In genomic region chr5:123369371-123369968, GRCh38 we compare ENCODE assay signal across 15 cellular contexts. TPM values are rescaled to one million over a fixed set of nuclear protein-coding genes. Genes with fewer than 3 reads are reported as not detected.
DNase-seq lines count a peak whose midpoint lies in the region; ATAC-seq and TF ChIP-seq lines count a peak whose summit lies in the region.
"Had no signal": no experiment of that assay in that cellular context is flagged by ENCODE, and none has a peak within 500 bp of the region (broad histone marks: within the 10 kb centered on the region; RNA-seq: fewer than 3 reads in every experiment).

No MANE protein-coding gene starts in this region.

- intact Hi-C loops in activated CD8-positive, alpha-beta T cell treated with anti-CD3 and anti-CD28 coated beads for 36 hours (cut with micrococcal nuclease): no loop called here
- intact Hi-C loops in naive thymus-derived CD4-positive, alpha-beta T cell (cut with micrococcal nuclease): loop anchor here (10.0 kb wide), 2 partner anchors 465 to 1175 kb away; no protein-coding TSS in a partner anchor

- no peak for DNase-seq in activated CD8-positive, alpha-beta T cell treated with anti-CD3 and anti-CD28 coated beads for 36 hours
- DNase-seq in activated CD8-positive, alpha-beta T cell treated with anti-CD3 and anti-CD28 coated beads, Interleukin-2, amount 10 ng/mL, durations not matched to agents 7 days and 5 days: no peak
- DNase-seq in T-helper 17 cell (no peak), hepatocyte (ENCODE audit: low spot score) (peak; percentile 6), kidney tubule cell (ENCODE audit: low spot score) (no peak), SK-N-SH (no peak)
- no peak for DNase-seq in naive thymus-derived CD4-positive, alpha-beta T cell
- DNase-seq: 8988T; AML-193; CD4-positive, CD25-positive, alpha-beta regulatory T cell; DMS79; H7 had no signal

- H3K4me3 ChIP-seq in hepatocyte: no peak overlapping the region
- H3K4me3 ChIP-seq in naive thymus-derived CD4-positive, alpha-beta T cell (ENCODE audit: low read length): no peak overlapping the region
- H3K4me3 ChIP-seq in SK-N-SH (ENCODE audit: low read depth in 2 of 2, low read length in 1 of 2): no peak overlapping the region
- H3K4me3 ChIP-seq: BLaER1 treated with 17β-estradiol and CSF1 and Interleukin-3, amounts not matched to agents 10 nM and 100 nM; GM23338 had no signal

- H3K9me3 Mint-ChIP-seq in activated CD8-positive, alpha-beta T cell treated with anti-CD3 and anti-CD28 coated beads for 36 hours: no peaks in the 10 kb centered on the region
- no peaks in the 10 kb centered on the region for H3K9me3 Mint-ChIP-seq in activated CD8-positive, alpha-beta T cell treated with anti-CD3 and anti-CD28 coated beads, Interleukin-2, amount 10 ng/mL, durations not matched to agents 7 days and 5 days (ENCODE audit: insufficient read depth)
- no peaks in the 10 kb centered on the region for H3K9me3 Mint-ChIP-seq in naive thymus-derived CD4-positive, alpha-beta T cell
- H3K9me3 Mint-ChIP-seq: CD4-positive, CD25-positive, alpha-beta regulatory T cell; GM23338 had no signal

- H3K27ac ChIP-seq in hepatocyte (peak overlapping the region; percentile 11), SK-N-SH (ENCODE audit: low read depth in 2 of 2, low read length in 1 of 2) (no peak overlapping the region)
- H3K27ac ChIP-seq in naive thymus-derived CD4-positive, alpha-beta T cell (ENCODE audit: low read depth, low read length): no peak overlapping the region
- H3K27ac ChIP-seq: BLaER1 treated with 17β-estradiol and CSF1 and Interleukin-3, amounts not matched to agents 10 nM and 100 nM had no signal

- H3K9me3 ChIP-seq in T-helper 17 cell (ENCODE audit: control insufficient read depth, low read length, poor library complexity, severe bottlenecking) (no peaks in the 10 kb centered on the region), hepatocyte (ENCODE audit: low read depth) (no peaks in the 10 kb centered on the region), SK-N-SH (no peaks in the 10 kb centered on the region)
- H3K9me3 ChIP-seq in naive thymus-derived CD4-positive, alpha-beta T cell (ENCODE audit: control insufficient read depth in 2 of 3, low read length in 3 of 3): no peaks in the 10 kb centered on the region
- H3K9me3 ChIP-seq: BLaER1 treated with 17β-estradiol and CSF1 and Interleukin-3, amounts not matched to agents 10 nM and 100 nM had no signal

- TF ChIP-seq EP300 in SK-N-SH (IDR thresholded peaks at IDR 0.05; ENCODE audit: borderline replicate concordance in 1 of 2, low read depth in 1 of 2, low read length in 1 of 2): no peak

- H3F3A ChIP-seq in SK-N-SH (replicated peaks; ENCODE audit: insufficient read depth): peaks cover 5% of the 10 kb centered on the region

- no peaks in the 10 kb centered on the region for H3K36me3 ChIP-seq in hepatocyte (replicated peaks; ENCODE audit: insufficient read depth, low read depth)
- peaks cover 5 to 33% (median 5%) of the 10 kb centered on the region in 3 experiments for H3K36me3 ChIP-seq in naive thymus-derived CD4-positive, alpha-beta T cell (ENCODE audit: control insufficient read depth in 2 of 3, insufficient read depth in 3 of 3, low read length in 3 of 3)
- H3K36me3 ChIP-seq in SK-N-SH (replicated peaks in 1 of 2; ENCODE audit: control insufficient read depth in 1 of 2, insufficient read depth in 2 of 2, low read length in 1 of 2): peaks cover 23 to 36% of the 10 kb centered on the region in 2 experiments

- H3K27me3 Mint-ChIP-seq in activated CD8-positive, alpha-beta T cell treated with anti-CD3 and anti-CD28 coated beads for 36 hours: no peaks in the 10 kb centered on the region
- H3K27me3 Mint-ChIP-seq in activated CD8-positive, alpha-beta T cell treated with anti-CD3 and anti-CD28 coated beads, Interleukin-2, amount 10 ng/mL, durations not matched to agents 7 days and 5 days (ENCODE audit: low read depth): no peaks in the 10 kb centered on the region
- H3K27me3 Mint-ChIP-seq in T-helper 17 cell: no peaks in the 10 kb centered on the region
- H3K27me3 Mint-ChIP-seq in naive thymus-derived CD4-positive, alpha-beta T cell: no peaks in the 10 kb centered on the region
- H3K27me3 Mint-ChIP-seq: CD4-positive, CD25-positive, alpha-beta regulatory T cell had no signal

- POLR2A ChIA-PET in activated CD8-positive, alpha-beta T cell treated with anti-CD3 and anti-CD28 coated beads for 36 hours (lab: Charles Lee): no interaction called here
- POLR2A ChIA-PET in activated CD8-positive, alpha-beta T cell treated with anti-CD3 and anti-CD28 coated beads, Interleukin-2, amount 10 ng/mL, durations not matched to agents 7 days and 5 days (lab: Charles Lee): no interaction called here
- POLR2A ChIA-PET in naive thymus-derived CD4-positive, alpha-beta T cell (lab: Charles Lee): no interaction called here
- POLR2A ChIA-PET in SK-N-SH (lab: Yijun Ruan, JAX): no interaction called here

- H3K4me3 Mint-ChIP-seq in activated CD8-positive, alpha-beta T cell treated with anti-CD3 and anti-CD28 coated beads for 36 hours: no peak overlapping the region
- no peak overlapping the region for H3K4me3 Mint-ChIP-seq in activated CD8-positive, alpha-beta T cell treated with anti-CD3 and anti-CD28 coated beads, Interleukin-2, amount 10 ng/mL, durations not matched to agents 7 days and 5 days
- no peak overlapping the region for H3K4me3 Mint-ChIP-seq in T-helper 17 cell
- H3K4me3 Mint-ChIP-seq in naive thymus-derived CD4-positive, alpha-beta T cell: no peak overlapping the region
- H3K4me3 Mint-ChIP-seq: CD4-positive, CD25-positive, alpha-beta regulatory T cell; GM23338 had no signal

- H3K9me2 ChIP-seq in hepatocyte (replicated peaks; ENCODE audit: insufficient read depth) (no peaks in the 10 kb centered on the region), SK-N-SH (no peaks in the 10 kb centered on the region; the same call in 1 of the 2 replicates)

- H3K9ac ChIP-seq in SK-N-SH: no peak overlapping the region
- H3K9ac ChIP-seq: BLaER1 treated with 17β-estradiol and CSF1 and Interleukin-3, amounts not matched to agents 10 nM and 100 nM had no signal

- CTCF ChIA-PET in activated CD8-positive, alpha-beta T cell treated with anti-CD3 and anti-CD28 coated beads for 36 hours (lab: Charles Lee): interaction anchor here (0.8 to 2.2 kb wide), 4 partner anchors 11 to 241 kb away, joined by 3 to 8 read pairs (median 3); no protein-coding TSS in a partner anchor
- CTCF ChIA-PET in activated CD8-positive, alpha-beta T cell treated with anti-CD3 and anti-CD28 coated beads, Interleukin-2, amount 10 ng/mL, durations not matched to agents 7 days and 5 days (lab: Charles Lee): interaction anchor here (1.1 to 2.0 kb wide), 3 partner anchors 8 to 242 kb away, joined by 3 to 7 read pairs (median 4); partner anchors contain the start of gene CEP120
- CTCF ChIA-PET in naive thymus-derived CD4-positive, alpha-beta T cell (lab: Charles Lee): interaction anchor here (0.7 kb wide), 1 partner anchor 14 kb away, joined by 3 read pairs; no protein-coding TSS in a partner anchor
- CTCF ChIA-PET in SK-N-SH (lab: Yijun Ruan, JAX): interaction anchor here (0.9 to 2.4 kb wide), 4 partner anchors 16 to 473 kb away, joined by 3 to 6 read pairs (median 4); no protein-coding TSS in a partner anchor

- WGBS in hepatocyte (ENCODE audit: low lambda C conversion rate, missing lambda C conversion rate): 52% methylated on average over 1 of the region's 1 CpG
- 96% methylated on average over 1 of the region's 1 CpG for WGBS in SK-N-SH (ENCODE audit: low lambda C conversion rate)

- no peak overlapping the region for H3K4me2 ChIP-seq in hepatocyte
- H3K4me2 ChIP-seq in SK-N-SH: no peak overlapping the region
- H3K4me2 ChIP-seq: BLaER1 treated with 17β-estradiol and CSF1 and Interleukin-3, amounts not matched to agents 10 nM and 100 nM; GM23338 had no signal

- H3K4me1 ChIP-seq in hepatocyte (ENCODE audit: insufficient read depth) (no peaks in the 10 kb centered on the region), SK-N-SH (ENCODE audit: control insufficient read depth in 1 of 2, insufficient read depth in 2 of 2, low read depth in 1 of 2, low read length in 1 of 2) (no peaks in the 10 kb centered on the region)
- H3K4me1 ChIP-seq in naive thymus-derived CD4-positive, alpha-beta T cell (ENCODE audit: control insufficient read depth in 2 of 2, insufficient read depth in 2 of 2, low read length in 2 of 2): no peaks in the 10 kb centered on the region
- H3K4me1 ChIP-seq: BLaER1 treated with 17β-estradiol and CSF1 and Interleukin-3, amounts not matched to agents 10 nM and 100 nM had no signal

- no peaks in the 10 kb centered on the region for H3K79me2 ChIP-seq in hepatocyte
- no peaks in the 10 kb centered on the region for H3K79me2 ChIP-seq in SK-N-SH (ENCODE audit: insufficient read depth)

- peaks cover 30% of the 10 kb centered on the region for H3K36me3 Mint-ChIP-seq in activated CD8-positive, alpha-beta T cell treated with anti-CD3 and anti-CD28 coated beads for 36 hours (ENCODE audit: low read depth)
- H3K36me3 Mint-ChIP-seq in activated CD8-positive, alpha-beta T cell treated with anti-CD3 and anti-CD28 coated beads, Interleukin-2, amount 10 ng/mL, durations not matched to agents 7 days and 5 days (ENCODE audit: low read depth): peaks cover 42% of the 10 kb centered on the region
- H3K36me3 Mint-ChIP-seq in T-helper 17 cell (ENCODE audit: low read depth): peaks cover 22% of the 10 kb centered on the region
- peaks cover 28 to 52% (median 43%) of the 10 kb centered on the region in 5 donors for H3K36me3 Mint-ChIP-seq in naive thymus-derived CD4-positive, alpha-beta T cell

- no peaks in the 10 kb centered on the region for H3K4me1 Mint-ChIP-seq in activated CD8-positive, alpha-beta T cell treated with anti-CD3 and anti-CD28 coated beads for 36 hours (ENCODE audit: low read depth)
- H3K4me1 Mint-ChIP-seq in activated CD8-positive, alpha-beta T cell treated with anti-CD3 and anti-CD28 coated beads, Interleukin-2, amount 10 ng/mL, durations not matched to agents 7 days and 5 days (ENCODE audit: low read depth): no peaks in the 10 kb centered on the region
- peaks cover 16% of the 10 kb centered on the region for H3K4me1 Mint-ChIP-seq in T-helper 17 cell
- H3K4me1 Mint-ChIP-seq in naive thymus-derived CD4-positive, alpha-beta T cell: peaks cover 0 to 16% (median 2%) of the 10 kb centered on the region in 7 donors
- H3K4me1 Mint-ChIP-seq: GM23338 had no signal

- no peaks in the 10 kb centered on the region for H4K20me1 ChIP-seq in hepatocyte (ENCODE audit: insufficient read depth, poor library complexity, severe bottlenecking)
- no peaks in the 10 kb centered on the region for H4K20me1 ChIP-seq in SK-N-SH (ENCODE audit: insufficient read depth)
- H4K20me1 ChIP-seq: BLaER1 treated with 17β-estradiol and CSF1 and Interleukin-3, amounts not matched to agents 10 nM and 100 nM had no signal

- no peak for TF ChIP-seq CTCF in activated CD8-positive, alpha-beta T cell treated with anti-CD3 and anti-CD28 coated beads for 36 hours (IDR thresholded peaks at IDR 0.05)
- TF ChIP-seq CTCF in hepatocyte (IDR thresholded peaks at IDR 0.05; ENCODE audit: poor library complexity): no peak
- TF ChIP-seq CTCF in SK-N-SH (IDR thresholded peaks at IDR 0.05): no peak

- no peak for ATAC-seq in activated CD8-positive, alpha-beta T cell treated with anti-CD3 and anti-CD28 coated beads for 36 hours
- ATAC-seq in activated CD8-positive, alpha-beta T cell treated with anti-CD3 and anti-CD28 coated beads, Interleukin-2, amount 10 ng/mL, durations not matched to agents 7 days and 5 days: no peak
- no peak for ATAC-seq in T-helper 17 cell
- no peak for ATAC-seq in naive thymus-derived CD4-positive, alpha-beta T cell
- no peak for ATAC-seq in GM21529 (IDR thresholded peaks at IDR 0.05; ENCODE audit: unreplicated experiment)
- ATAC-seq: GM23338 had no signal

- H3K27me3 ChIP-seq in hepatocyte: no peaks in the 10 kb centered on the region
- H3K27me3 ChIP-seq in naive thymus-derived CD4-positive, alpha-beta T cell (ENCODE audit: control insufficient read depth in 2 of 2, insufficient read depth in 2 of 2, low read length in 2 of 2): no peaks in the 10 kb centered on the region
- H3K27me3 ChIP-seq in SK-N-SH (ENCODE audit: insufficient read depth): no peaks in the 10 kb centered on the region
- H3K27me3 ChIP-seq: BLaER1 treated with 17β-estradiol and CSF1 and Interleukin-3, amounts not matched to agents 10 nM and 100 nM had no signal

- H2AFZ ChIP-seq in hepatocyte (no peak overlapping the region), SK-N-SH (ENCODE audit: low read depth) (no peak overlapping the region)
- H2AFZ ChIP-seq: GM23338 had no signal

- H3K27ac Mint-ChIP-seq in activated CD8-positive, alpha-beta T cell treated with anti-CD3 and anti-CD28 coated beads for 36 hours: peak overlapping the region; percentile 3
- H3K27ac Mint-ChIP-seq in activated CD8-positive, alpha-beta T cell treated with anti-CD3 and anti-CD28 coated beads, Interleukin-2, amount 10 ng/mL, durations not matched to agents 7 days and 5 days: no peak overlapping the region
- H3K27ac Mint-ChIP-seq in T-helper 17 cell: peak overlapping the region; percentile 85
- H3K27ac Mint-ChIP-seq in naive thymus-derived CD4-positive, alpha-beta T cell: peak overlapping the region in 5 of 9 donors; percentile 22 to 64 (median 33)
- H3K27ac Mint-ChIP-seq: GM23338 had no signal

- TF ChIP-seq RAD21 in SK-N-SH (IDR thresholded peaks at IDR 0.05; ENCODE audit: low read length): no peak

RNA-seq across cellular contexts. Expression of gene CEP120, which starts 53.7 kb away (rescaled TPM):
- total RNA-seq in activated CD8-positive, alpha-beta T cell treated with anti-CD3 and anti-CD28 coated beads for 36 hours: 10 to 100 TPM; 22.6 to 28.3 TPM
- total RNA-seq in activated CD8-positive, alpha-beta T cell treated with anti-CD3 and anti-CD28 coated beads, Interleukin-2, amount 10 ng/mL, durations not matched to agents 7 days and 5 days: 10 to 100 TPM; 22.3 to 27.6 TPM
- 10 to 100 TPM; 58.6 to 60.5 TPM for total RNA-seq in T-helper 17 cell
- 15.8 and 17.5 TPM in 2 replicates for total RNA-seq in hepatocyte
- polyA plus RNA-seq in hepatocyte: 5.7 and 6.9 TPM in 2 replicates
- 10 to 100 TPM; 35.0 to 74.6 (median 60.0) TPM for total RNA-seq in naive thymus-derived CD4-positive, alpha-beta T cell
- polyA plus RNA-seq in naive thymus-derived CD4-positive, alpha-beta T cell: 10 to 100 TPM; 22.5 to 36.7 TPM
- polyA plus RNA-seq in SK-N-SH (2012; rRNA removed): 5.0 and 7.0 TPM in 2 replicates
- polyA plus RNA-seq in SK-N-SH (2012; cell fraction: cytosol; rRNA removed): 6.0 and 6.3 TPM in 2 replicates
- polyA plus RNA-seq in SK-N-SH (2012; cell fraction: nucleus; rRNA removed): 4.0 and 9.9 TPM in 2 replicates
